27 cellular contexts compared by ENCODE assay signal in genomic region chr1:233252436-233252835, GRCh38. TPM values are rescaled to one million over a fixed set of nuclear protein-coding genes. Genes with fewer than 3 reads are reported as not detected.
DNase-seq lines count a peak whose midpoint lies in the region; ATAC-seq and TF ChIP-seq lines count a peak whose summit lies in the region.
"Had no signal": no experiment of that assay in that cellular context is flagged by ENCODE, and none has a peak within 500 bp of the region (broad histone marks: within the 10 kb centered on the region; RNA-seq: fewer than 3 reads in every experiment).

No MANE protein-coding gene starts in this region.

- H3K27me3 ChIP-seq in smooth muscle cell (ENCODE audit: low read depth) (no peaks in the 10 kb centered on the region), Caco-2 (replicated peaks; ENCODE audit: control insufficient read depth, insufficient read depth, low read length) (no peaks in the 10 kb centered on the region)
- H3K27me3 ChIP-seq: brain microvascular endothelial cell, esophagus squamous epithelium, pancreas, sigmoid colon had no signal

- 32% methylated on average over 2 of the region's 2 CpGs for WGBS in smooth muscle cell (ENCODE audit: low lambda C conversion rate)

- H3K27ac ChIP-seq in smooth muscle cell (ENCODE audit: low read depth), result no peak overlapping the region
- H3K27ac ChIP-seq: brain microvascular endothelial cell, esophagus squamous epithelium had no signal

- H3K4me3 Mint-ChIP-seq in Caco-2 (ENCODE audit: unreplicated experiment), result no peak overlapping the region
- no peak overlapping the region for H3K4me3 Mint-ChIP-seq in activated T-cell treated with anti-CD3 and anti-CD28 coated beads, Interleukin-2, amount 50 U/mL, for 72 hours
- H3K4me3 Mint-ChIP-seq: activated CD4-positive, alpha-beta memory T cell treated with anti-CD3 and anti-CD28 coated beads for 36 hours; activated naive CD8-positive, alpha-beta T cell treated with anti-CD3 and anti-CD28 coated beads, Interleukin-2, amount 50 U/mL, for 24 hours; B cell; naive B cell had no signal

- H3K27ac Mint-ChIP-seq in Caco-2 (ENCODE audit: unreplicated experiment), result no peak overlapping the region
- no peak overlapping the region for H3K27ac Mint-ChIP-seq in activated T-cell treated with anti-CD3 and anti-CD28 coated beads, Interleukin-2, amount 50 U/mL, for 72 hours
- H3K27ac Mint-ChIP-seq: activated CD4-positive, alpha-beta memory T cell treated with anti-CD3 and anti-CD28 coated beads for 36 hours; activated naive CD8-positive, alpha-beta T cell treated with anti-CD3 and anti-CD28 coated beads, Interleukin-2, amount 50 U/mL, for 24 hours; B cell had no signal

- TF ChIP-seq CTCF in fibroblast of villous mesenchyme (IDR thresholded peaks at IDR 0.05; ENCODE audit: insufficient read depth, low read depth, low read length) (no peak), smooth muscle cell (IDR thresholded peaks at IDR 0.05; ENCODE audit: borderline replicate concordance, insufficient read depth, poor library complexity, severe bottlenecking) (no peak), Caco-2 (IDR thresholded peaks at IDR 0.05; ENCODE audit: insufficient read depth in 1 of 2, low read depth in 1 of 2, low read length in 1 of 2, severe bottlenecking in 1 of 2, unreplicated experiment in 1 of 2) (no peak)

- no peak overlapping the region for H2AFZ ChIP-seq in smooth muscle cell (ENCODE audit: low read depth)

- no peaks in the 10 kb centered on the region for H3K79me2 ChIP-seq in smooth muscle cell (ENCODE audit: low read depth)

- POLR2A ChIA-PET in Caco-2 (lab: Charles Lee), result no interaction called here

- peaks cover 6% of the 10 kb centered on the region for H3K36me3 ChIP-seq in smooth muscle cell (ENCODE audit: low read depth)
- no peaks in the 10 kb centered on the region; the same call in none of the 2 replicates for H3K36me3 ChIP-seq in Caco-2 (ENCODE audit: control insufficient read depth, insufficient read depth, low read length)
- H3K36me3 ChIP-seq: sigmoid colon had no signal

- H3K9ac ChIP-seq in smooth muscle cell (ENCODE audit: low read depth), result no peak overlapping the region

- H3F3A ChIP-seq in smooth muscle cell (ENCODE audit: low read depth), result peaks cover 12% of the 10 kb centered on the region

- H3K9me3 Mint-ChIP-seq in Caco-2 (ENCODE audit: unreplicated experiment), result no peaks in the 10 kb centered on the region
- H3K9me3 Mint-ChIP-seq in activated T-cell treated with anti-CD3 and anti-CD28 coated beads, Interleukin-2, amount 50 U/mL, for 72 hours, result no peaks in the 10 kb centered on the region
- H3K9me3 Mint-ChIP-seq: activated CD4-positive, alpha-beta memory T cell treated with anti-CD3 and anti-CD28 coated beads for 36 hours; activated naive CD8-positive, alpha-beta T cell treated with anti-CD3 and anti-CD28 coated beads, Interleukin-2, amount 50 U/mL, for 24 hours; naive B cell had no signal

- no peaks in the 10 kb centered on the region for H3K4me1 Mint-ChIP-seq in Caco-2 (ENCODE audit: low read depth, unreplicated experiment)
- H3K4me1 Mint-ChIP-seq in activated T-cell treated with anti-CD3 and anti-CD28 coated beads, Interleukin-2, amount 50 U/mL, for 72 hours (ENCODE audit: low read depth), result no peaks in the 10 kb centered on the region
- H3K4me1 Mint-ChIP-seq: activated naive CD8-positive, alpha-beta T cell treated with anti-CD3 and anti-CD28 coated beads, Interleukin-2, amount 50 U/mL, for 24 hours; B cell had no signal

- BruUV-seq in Caco-2 (replicated peaks; lab: Mats Ljungman, UMichigan), result no TSS peak

- H3K27me3 Mint-ChIP-seq in Caco-2 (ENCODE audit: insufficient read depth, unreplicated experiment), result no peaks in the 10 kb centered on the region
- no peaks in the 10 kb centered on the region for H3K27me3 Mint-ChIP-seq in activated T-cell treated with anti-CD3 and anti-CD28 coated beads, Interleukin-2, amount 50 U/mL, for 72 hours (ENCODE audit: low read depth)
- H3K27me3 Mint-ChIP-seq: activated CD4-positive, alpha-beta memory T cell treated with anti-CD3 and anti-CD28 coated beads for 36 hours; activated naive CD8-positive, alpha-beta T cell treated with anti-CD3 and anti-CD28 coated beads, Interleukin-2, amount 50 U/mL, for 24 hours; B cell; naive B cell had no signal

- intact Hi-C loops in Caco-2 (cut with micrococcal nuclease; ENCODE audit: unreplicated experiment), result no loop called here

- peak overlapping the region; percentile 58 for H3K4me2 ChIP-seq in smooth muscle cell

- CTCF ChIA-PET in Caco-2 (lab: Charles Lee), result no interaction called here

- ATAC-seq in activated T-cell treated with anti-CD3 and anti-CD28 coated beads, Interleukin-2, amount 50 U/mL, for 72 hours (replicated peaks in 1 of 2), result no peak
- ATAC-seq: activated naive CD8-positive, alpha-beta T cell treated with anti-CD3 and anti-CD28 coated beads, Interleukin-2, amount 50 U/mL, for 24 hours; GM12878; HCT116 had no signal

- H3K9me3 ChIP-seq in smooth muscle cell (replicated peaks; ENCODE audit: low read depth) (no peaks in the 10 kb centered on the region), Caco-2 (no peaks in the 10 kb centered on the region)
- H3K9me3 ChIP-seq: esophagus squamous epithelium, pancreas, sigmoid colon had no signal

- no peak overlapping the region for H3K4me3 ChIP-seq in Jurkat, Clone E6-1 (ENCODE audit: low read length)
- no peak overlapping the region for H3K4me3 ChIP-seq in fibroblast of villous mesenchyme (ENCODE audit: low read depth, low read length)
- no peak overlapping the region for H3K4me3 ChIP-seq in smooth muscle cell
- no peak overlapping the region for H3K4me3 ChIP-seq in Caco-2 (ENCODE audit: low read depth, low read length)
- H3K4me3 ChIP-seq: esophagus squamous epithelium, GM12878, pancreas, sigmoid colon had no signal

- H4K20me1 ChIP-seq in smooth muscle cell (ENCODE audit: low read depth), result peaks cover 16% of the 10 kb centered on the region

- peak; percentile 55 for DNase-seq in Jurkat, Clone E6-1 (ENCODE audit: low read depth, low spot score)
- DNase-seq in NOMO-1 treated with DMSO at 0.1 percent for 48 hours (lab: John Stamatoyannopoulos, UW; ENCODE audit: unreplicated experiment), result peak; percentile 87
- peak; percentile 55 for DNase-seq in fibroblast of villous mesenchyme (ENCODE audit: low read depth)
- DNase-seq in smooth muscle cell (lab: John Stamatoyannopoulos, UW; ENCODE audit: unreplicated experiment), result no peak
- DNase-seq in Caco-2, result no peak
- no peak for DNase-seq in activated T-cell treated with anti-CD3 and anti-CD28 coated beads, Interleukin-2, amount 50 U/mL, for 72 hours
- no peak for DNase-seq in NCI-H128 (lab: John Stamatoyannopoulos, UW; ENCODE audit: unreplicated experiment)
- DNase-seq: activated CD4-positive, alpha-beta memory T cell treated with anti-CD3 and anti-CD28 coated beads for 36 hours; activated CD4-positive, CD25-positive, alpha-beta regulatory T cell; activated effector memory CD4-positive, alpha-beta T cell treated with anti-CD3 and anti-CD28 coated beads, Interleukin-2, amount 50 U/mL, for 16 hours; activated naive CD8-positive, alpha-beta T cell treated with anti-CD3 and anti-CD28 coated beads, Interleukin-2, amount 50 U/mL, for 24 hours; brain microvascular endothelial cell; DMS79 treated with DMSO at 0.1 percent for 48 hours; esophagus squamous epithelium; KG1; mammary epithelial cell; naive B cell; NCI-H1092; NCI-H2029 treated with DMSO at 0.1 percent for 48 hours; NCI-H446 treated with DMSO at 0.1 percent for 48 hours; pancreas; RPMI8226; sigmoid colon; T-helper 9 cell had no signal

- no peaks in the 10 kb centered on the region for H3K4me1 ChIP-seq in smooth muscle cell (ENCODE audit: low read depth)
- H3K4me1 ChIP-seq in Caco-2, result peaks cover 41% of the 10 kb centered on the region

- peaks cover 7% of the 10 kb centered on the region for H3K36me3 Mint-ChIP-seq in Caco-2 (ENCODE audit: insufficient read depth, unreplicated experiment)
- H3K36me3 Mint-ChIP-seq in activated T-cell treated with anti-CD3 and anti-CD28 coated beads, Interleukin-2, amount 50 U/mL, for 72 hours (ENCODE audit: insufficient read depth in 2 of 2), result peaks cover 0 to 8% of the 10 kb centered on the region in 2 donors

RNA-seq across cellular contexts. Expression of gene PCNX2, which starts 43.1 kb away (rescaled TPM):
- polyA plus RNA-seq in Jurkat, Clone E6-1 (2012; ENCODE audit: insufficient read depth, insufficient read length), result 12.3 TPM
- 21.9 and 38.4 TPM in 2 replicates for total RNA-seq in fibroblast of villous mesenchyme
- 12.5 and 18.2 TPM in 2 replicates for total RNA-seq in smooth muscle cell
- 4.7 and 8.1 TPM in 2 replicates for polyA plus RNA-seq in smooth muscle cell
- 15.0 and 18.0 TPM in 2 replicates for total RNA-seq in Caco-2 (2022)
- 10 to 100 TPM; 26.2 to 28.6 TPM for total RNA-seq in activated T-cell treated with anti-CD3 and anti-CD28 coated beads, Interleukin-2, amount 50 U/mL, for 72 hours

Comparison
In these comparisons a context has a peak if more than half of its experiments do, and no peak if none do; other contexts are left out.
1. DNase-seq: peak in Jurkat, Clone E6-1 (single experiment), NOMO-1 treated with DMSO at 0.1 percent for 48 hours (single experiment) and fibroblast of villous mesenchyme (single experiment); none in smooth muscle cell (single experiment), Caco-2 (0 of 2), activated T-cell treated with anti-CD3 and anti-CD28 coated beads, Interleukin-2, amount 50 U/mL, for 72 hours (0 of 2) and NCI-H128 (single experiment).